18 cellular contexts compared by ENCODE assay signal in the genomic region with DNA sequence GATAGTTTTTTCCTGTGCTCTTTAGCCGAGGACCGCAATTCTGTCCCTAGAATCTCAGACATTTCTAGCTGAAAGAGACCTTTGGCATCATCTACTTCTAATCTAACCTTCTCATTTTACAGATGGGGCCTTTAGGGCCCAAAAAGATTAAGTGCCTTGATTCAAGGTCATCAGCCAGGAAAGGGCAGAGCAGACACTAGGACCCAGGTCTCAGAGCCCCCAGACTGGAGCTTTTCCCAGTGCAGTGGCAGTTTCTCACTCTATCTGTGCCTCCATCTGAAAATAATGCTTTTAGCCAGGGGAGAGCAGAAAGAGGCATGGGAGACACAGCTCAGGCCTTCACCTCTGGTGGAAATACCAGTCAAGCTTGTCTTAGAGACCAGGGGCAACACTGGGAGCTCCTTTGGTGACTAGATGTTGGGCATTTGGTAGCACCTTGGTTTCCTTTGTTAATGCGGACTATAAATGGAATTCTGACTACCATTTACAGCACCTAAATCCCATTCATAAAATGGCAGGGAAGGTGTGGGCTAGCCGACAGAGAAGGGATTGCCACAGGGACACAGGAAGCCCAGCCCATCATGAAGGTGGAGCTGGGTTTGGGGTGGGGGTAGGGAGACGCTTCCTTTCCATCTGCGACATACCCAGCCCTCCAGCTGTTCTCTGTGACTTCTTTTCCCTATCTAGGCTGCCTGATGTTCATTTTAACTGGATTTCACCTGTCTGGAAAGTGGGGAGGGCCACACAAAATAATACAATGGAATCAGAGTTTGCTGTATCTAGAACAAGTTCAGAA. TPM values are rescaled to one million over a fixed set of nuclear protein-coding genes. Genes with fewer than 3 reads are reported as not detected.
DNase-seq lines count a peak whose midpoint lies in the region; ATAC-seq and TF ChIP-seq lines count a peak whose summit lies in the region.
"Had no signal": no experiment of that assay in that cellular context is flagged by ENCODE, and none has a peak within 500 bp of the region (broad histone marks: within the 10 kb centered on the region; RNA-seq: fewer than 3 reads in every experiment).

No MANE protein-coding gene starts in this region.

- peaks cover 27% of the 10 kb centered on the region for H3F3A ChIP-seq in SK-N-SH (replicated peaks; ENCODE audit: insufficient read depth)

- no peak overlapping the region for H3K4me3 Mint-ChIP-seq in activated CD4-positive, alpha-beta T cell treated with anti-CD3 and anti-CD28 coated beads, Interleukin-2, amount 10 ng/mL, durations not matched to agents 7 days and 5 days
- H3K4me3 Mint-ChIP-seq: activated naive CD4-positive, alpha-beta T cell treated with anti-CD3 and anti-CD28 coated beads, Interleukin-2, amount 10 ng/mL, durations not matched to agents 7 days and 5 days; CD8-positive, alpha-beta T cell; naive thymus-derived CD4-positive, alpha-beta T cell; stimulated activated memory B cell treated with anti-CD40 and anti-IgM and Interleukin-4, amounts not matched to agents 10 μg/mL and 1 μg/mL and 100 μg/mL, for 72 hours had no signal

- H3K27me3 Mint-ChIP-seq in activated CD4-positive, alpha-beta T cell treated with anti-CD3 and anti-CD28 coated beads, Interleukin-2, amount 10 ng/mL, durations not matched to agents 7 days and 5 days: no peaks in the 10 kb centered on the region
- H3K27me3 Mint-ChIP-seq: activated naive CD4-positive, alpha-beta T cell treated with anti-CD3 and anti-CD28 coated beads, Interleukin-2, amount 10 ng/mL, durations not matched to agents 7 days and 5 days; naive thymus-derived CD4-positive, alpha-beta T cell; stimulated activated memory B cell treated with anti-CD40 and anti-IgM and Interleukin-4, amounts not matched to agents 10 μg/mL and 1 μg/mL and 100 μg/mL, for 72 hours had no signal

- H3K36me3 ChIP-seq in SK-N-SH (replicated peaks in 1 of 2; ENCODE audit: control insufficient read depth in 1 of 2, insufficient read depth in 2 of 2, low read length in 1 of 2): peaks cover 0 to 17% of the 10 kb centered on the region in 2 experiments
- H3K36me3 ChIP-seq in hepatocyte (replicated peaks; ENCODE audit: insufficient read depth, low read depth): no peaks in the 10 kb centered on the region
- H3K36me3 ChIP-seq in psoas muscle (ENCODE audit: insufficient read depth in 1 of 2, low read depth in 1 of 2): peaks cover 0 to 22% of the 10 kb centered on the region in 2 donors

- DNase-seq in SK-N-SH: peak; percentile 44
- DNase-seq in hepatocyte (ENCODE audit: low spot score): no peak
- DNase-seq in psoas muscle: no peak
- no peak for DNase-seq in activated CD4-positive, alpha-beta T cell treated with anti-CD3 and anti-CD28 coated beads, Interleukin-2, amount 10 ng/mL, durations not matched to agents 7 days and 5 days
- no peak for DNase-seq in NCI-H774 (lab: John Stamatoyannopoulos, UW)
- DNase-seq: activated CD4-positive, alpha-beta T cell treated with anti-CD3 and anti-CD28 coated beads, Interleukin-2, amount 50 U/mL, for 4 hours; activated naive CD4-positive, alpha-beta T cell treated with anti-CD3 and anti-CD28 coated beads, Interleukin-2, amount 10 ng/mL, durations not matched to agents 7 days and 5 days; CD8-positive, alpha-beta T cell; cortex of kidney; naive thymus-derived CD4-positive, alpha-beta T cell; NCI-H1417; RPMI8226; stimulated activated CD4-positive, alpha-beta T cell treated with anti-CD3 and anti-CD28 coated beads, Interleukin-12 subunit alpha, Interleukin-12 subunit beta, amount 100 ng/mL, for 4 hours had no signal

- H3K79me2 ChIP-seq in SK-N-SH (ENCODE audit: insufficient read depth) (peaks cover 49% of the 10 kb centered on the region), hepatocyte (peaks cover 21% of the 10 kb centered on the region)

- H3K4me2 ChIP-seq in SK-N-SH (no peak overlapping the region), hepatocyte (no peak overlapping the region)

- ATAC-seq in psoas muscle: no peak
- no peak for ATAC-seq in HG02588 (IDR thresholded peaks at IDR 0.05; ENCODE audit: unreplicated experiment)
- no peak for ATAC-seq in GM21737 (IDR thresholded peaks at IDR 0.05; ENCODE audit: unreplicated experiment)
- ATAC-seq: CD8-positive, alpha-beta T cell; naive thymus-derived CD4-positive, alpha-beta T cell; stimulated activated memory B cell treated with anti-CD40 and anti-IgM and Interleukin-4, amounts not matched to agents 10 μg/mL and 1 μg/mL and 100 μg/mL, for 72 hours had no signal

- intact Hi-C loops in psoas muscle (cut with DNase I): loop anchor here in 1 of 2 donors (5.0 kb wide), 1 partner anchor 43 kb away; no protein-coding TSS in a partner anchor

- TF ChIP-seq RAD21 in SK-N-SH (IDR thresholded peaks at IDR 0.05; ENCODE audit: low read length): 0 out of 2 replicates have a peak, but pooled peaks have one; percentile 7

- H3K27me3 ChIP-seq in SK-N-SH (ENCODE audit: insufficient read depth): no peaks in the 10 kb centered on the region
- no peaks in the 10 kb centered on the region for H3K27me3 ChIP-seq in hepatocyte
- no peaks in the 10 kb centered on the region for H3K27me3 ChIP-seq in psoas muscle (ENCODE audit: insufficient read depth in 3 of 3, low read length in 2 of 3)
- H3K27me3 ChIP-seq: tibial nerve had no signal

- H3K9me3 ChIP-seq in SK-N-SH: no peaks in the 10 kb centered on the region
- no peaks in the 10 kb centered on the region for H3K9me3 ChIP-seq in hepatocyte (ENCODE audit: low read depth)
- H3K9me3 ChIP-seq in psoas muscle: no peaks in the 10 kb centered on the region
- H3K9me3 ChIP-seq: tibial nerve had no signal

- CTCF ChIA-PET in SK-N-SH (lab: Yijun Ruan, JAX): interaction anchor here (0.9 to 1.8 kb wide), 6 partner anchors 13 to 69 kb away, joined by 3 to 11 read pairs (median 5); no protein-coding TSS in a partner anchor
- CTCF ChIA-PET in activated CD4-positive, alpha-beta T cell treated with anti-CD3 and anti-CD28 coated beads, Interleukin-2, amount 10 ng/mL, durations not matched to agents 7 days and 5 days (lab: Charles Lee): interaction anchor here (0.6 kb wide), 1 partner anchor 21 kb away, joined by 3 read pairs; no protein-coding TSS in a partner anchor

- POLR2A ChIA-PET in SK-N-SH (lab: Yijun Ruan, JAX): interaction anchor here (1.0 to 1.7 kb wide), 3 partner anchors 21 to 291 kb away, joined by 3 to 14 read pairs (median 3); partner anchors contain the start of gene ABHD2
- POLR2A ChIA-PET in activated CD4-positive, alpha-beta T cell treated with anti-CD3 and anti-CD28 coated beads, Interleukin-2, amount 10 ng/mL, durations not matched to agents 7 days and 5 days (lab: Charles Lee): no interaction called here

- no peak overlapping the region for H3K9ac ChIP-seq in SK-N-SH

- H3K9me2 ChIP-seq in SK-N-SH (no peaks in the 10 kb centered on the region), hepatocyte (replicated peaks; ENCODE audit: insufficient read depth) (no peaks in the 10 kb centered on the region)

- H3K9me3 Mint-ChIP-seq in activated CD4-positive, alpha-beta T cell treated with anti-CD3 and anti-CD28 coated beads, Interleukin-2, amount 10 ng/mL, durations not matched to agents 7 days and 5 days: no peaks in the 10 kb centered on the region
- H3K9me3 Mint-ChIP-seq: activated naive CD4-positive, alpha-beta T cell treated with anti-CD3 and anti-CD28 coated beads, Interleukin-2, amount 10 ng/mL, durations not matched to agents 7 days and 5 days; CD8-positive, alpha-beta T cell; naive thymus-derived CD4-positive, alpha-beta T cell; stimulated activated memory B cell treated with anti-CD40 and anti-IgM and Interleukin-4, amounts not matched to agents 10 μg/mL and 1 μg/mL and 100 μg/mL, for 72 hours had no signal

- H3K4me1 ChIP-seq in SK-N-SH (ENCODE audit: control insufficient read depth in 1 of 2, insufficient read depth in 2 of 2, low read depth in 1 of 2, low read length in 1 of 2) (peaks cover 27 to 63% of the 10 kb centered on the region in 2 experiments), hepatocyte (ENCODE audit: insufficient read depth) (peaks cover 44% of the 10 kb centered on the region), psoas muscle (peaks cover 78% of the 10 kb centered on the region)

- peaks cover 13% of the 10 kb centered on the region for H3K36me3 Mint-ChIP-seq in activated CD4-positive, alpha-beta T cell treated with anti-CD3 and anti-CD28 coated beads, Interleukin-2, amount 10 ng/mL, durations not matched to agents 7 days and 5 days (ENCODE audit: low read depth)

- no peak overlapping the region for H2AFZ ChIP-seq in SK-N-SH (ENCODE audit: low read depth)
- no peak overlapping the region for H2AFZ ChIP-seq in hepatocyte

- H3K27ac ChIP-seq in 22Rv1 (peak overlapping the region; percentile 46), SK-N-SH (ENCODE audit: low read depth in 2 of 2, low read length in 1 of 2) (peak overlapping the region in 1 of 2 experiments; percentile 88; a peak in 2 of 4 replicates), hepatocyte (peak overlapping the region; percentile 78), psoas muscle (peak overlapping the region; percentile 76)
- H3K27ac ChIP-seq: tibial nerve had no signal

- peaks cover 11% of the 10 kb centered on the region for H3K4me1 Mint-ChIP-seq in activated CD4-positive, alpha-beta T cell treated with anti-CD3 and anti-CD28 coated beads, Interleukin-2, amount 10 ng/mL, durations not matched to agents 7 days and 5 days
- H3K4me1 Mint-ChIP-seq: stimulated activated memory B cell treated with anti-CD40 and anti-IgM and Interleukin-4, amounts not matched to agents 10 μg/mL and 1 μg/mL and 100 μg/mL, for 72 hours had no signal

- H3K27ac Mint-ChIP-seq in activated CD4-positive, alpha-beta T cell treated with anti-CD3 and anti-CD28 coated beads, Interleukin-2, amount 10 ng/mL, durations not matched to agents 7 days and 5 days: no peak overlapping the region
- H3K27ac Mint-ChIP-seq: activated naive CD4-positive, alpha-beta T cell treated with anti-CD3 and anti-CD28 coated beads, Interleukin-2, amount 10 ng/mL, durations not matched to agents 7 days and 5 days; CD8-positive, alpha-beta T cell; naive thymus-derived CD4-positive, alpha-beta T cell; stimulated activated memory B cell treated with anti-CD40 and anti-IgM and Interleukin-4, amounts not matched to agents 10 μg/mL and 1 μg/mL and 100 μg/mL, for 72 hours had no signal

- H3K4me3 ChIP-seq in SK-N-SH (ENCODE audit: low read depth in 2 of 2, low read length in 1 of 2): no peak overlapping the region
- H3K4me3 ChIP-seq in hepatocyte: no peak overlapping the region
- no peak overlapping the region for H3K4me3 ChIP-seq in psoas muscle
- H3K4me3 ChIP-seq: tibial nerve had no signal

- TF ChIP-seq CTCF in 22Rv1 (IDR thresholded peaks at IDR 0.05): no peak
- no peak for TF ChIP-seq CTCF in SK-N-SH (IDR thresholded peaks at IDR 0.05)
- no peak for TF ChIP-seq CTCF in hepatocyte (IDR thresholded peaks at IDR 0.05; ENCODE audit: poor library complexity)
- no peak for TF ChIP-seq CTCF in psoas muscle (IDR thresholded peaks at IDR 0.05)

- 89% methylated on average over 6 of the region's 6 CpGs for WGBS in SK-N-SH (ENCODE audit: low lambda C conversion rate)
- whole genome bisulfite sequencing in hepatocyte (ENCODE audit: low lambda C conversion rate, missing lambda C conversion rate): 81% methylated on average over 6 of the region's 6 CpGs
- WGBS in psoas muscle, 3 donors: 56 to 84% (median 70%) methylated on average over 6 of the region's 6 CpGs

- H4K20me1 ChIP-seq in SK-N-SH (ENCODE audit: insufficient read depth) (no peaks in the 10 kb centered on the region), hepatocyte (ENCODE audit: insufficient read depth, poor library complexity, severe bottlenecking) (no peaks in the 10 kb centered on the region)

- peak in 1 of 2 experiments; percentile 57; a peak in 1 of 4 replicates for TF ChIP-seq EP300 in SK-N-SH (IDR thresholded peaks at IDR 0.05; ENCODE audit: borderline replicate concordance in 1 of 2, low read depth in 1 of 2, low read length in 1 of 2)

RNA-seq across cellular contexts. Expression of gene ABHD2, which starts 20.8 kb away (rescaled TPM):
- polyA plus RNA-seq in SK-N-SH (2012; rRNA removed) (19.2 and 25.7 TPM in 2 replicates), hepatocyte (11.7 and 12.1 TPM in 2 replicates), psoas muscle (10 to 100 TPM; 10.8 to 30.9 (median 26.7) TPM)
- 12.3 and 17.4 TPM in 2 replicates for polyA plus RNA-seq in SK-N-SH (2012; cell fraction: cytosol; rRNA removed)
- 15.6 and 19.9 TPM in 2 replicates for polyA plus RNA-seq in SK-N-SH (2012; cell fraction: nucleus; rRNA removed)
- total RNA-seq in hepatocyte (51.1 and 59.7 TPM in 2 replicates), psoas muscle (100 to 1,000 TPM in 3 of 4 donors, 10 to 100 TPM in 1; 66.1 to 215 (median 157) TPM)
- 10 to 100 TPM; 79.7 to 89.0 TPM for total RNA-seq in activated CD4-positive, alpha-beta T cell treated with anti-CD3 and anti-CD28 coated beads, Interleukin-2, amount 10 ng/mL, durations not matched to agents 7 days and 5 days
